In genomic region chr19:44741841-44742352, GRCh38 we compare ENCODE assay signal across 8 cellular contexts. TPM values are rescaled to one million over a fixed set of nuclear protein-coding genes. Genes with fewer than 3 reads are reported as not detected.
A peak's percentile ranks its signal among the peaks of the same experiment; 100 is the strongest.
DNase-seq lines count a peak whose midpoint lies in the region; ATAC-seq and TF ChIP-seq lines count a peak whose summit lies in the region.

No MANE protein-coding gene starts in this region.

- peaks cover 12% of the 10 kb centered on the region for H3K36me3 Mint-ChIP-seq in stimulated activated effector memory CD8-positive, alpha-beta T cell treated with anti-CD3 and anti-CD28 coated beads, Interleukin-12 subunit alpha, Interleukin-12 subunit beta, amount 100 ng/mL, for 72 hours

- no peak overlapping the region for H3K4me3 ChIP-seq in AG04450 (ENCODE audit: low read depth, low read length)

- H3K27me3 ChIP-seq in AG04450 (ENCODE audit: control insufficient read depth, insufficient read depth, low read length): no peaks in the 10 kb centered on the region
- H3K27me3 ChIP-seq in layer of hippocampus (ENCODE audit: control insufficient read depth, insufficient read depth, low read length): no peaks in the 10 kb centered on the region

- no peak overlapping the region for H3K4me3 Mint-ChIP-seq in stimulated activated effector memory CD8-positive, alpha-beta T cell treated with anti-CD3 and anti-CD28 coated beads, Interleukin-12 subunit alpha, Interleukin-12 subunit beta, amount 100 ng/mL, for 72 hours

- TF ChIP-seq CTCF in AG04450 (IDR thresholded peaks at IDR 0.05; ENCODE audit: low read depth, low read length): no peak

- POLR2A ChIA-PET in AG04450 (lab: Yijun Ruan, JAX): interaction anchor here (0.7 to 2.0 kb wide), 6 partner anchors 12 to 181 kb away, joined by 3 to 18 read pairs (median 6); no protein-coding TSS in a partner anchor

- peak overlapping the region; percentile 87 for H3K27ac ChIP-seq in AG04450 (ENCODE audit: low read depth, low read length)
- peak overlapping the region; percentile 81 for H3K27ac ChIP-seq in layer of hippocampus (ENCODE audit: low read depth, low read length)

- no peaks in the 10 kb centered on the region for H3K9me3 Mint-ChIP-seq in stimulated activated effector memory CD8-positive, alpha-beta T cell treated with anti-CD3 and anti-CD28 coated beads, Interleukin-12 subunit alpha, Interleukin-12 subunit beta, amount 100 ng/mL, for 72 hours

- peak overlapping the region; percentile 52 for H3K27ac Mint-ChIP-seq in stimulated activated effector memory CD8-positive, alpha-beta T cell treated with anti-CD3 and anti-CD28 coated beads, Interleukin-12 subunit alpha, Interleukin-12 subunit beta, amount 100 ng/mL, for 72 hours

- H3K4me1 Mint-ChIP-seq in stimulated activated effector memory CD8-positive, alpha-beta T cell treated with anti-CD3 and anti-CD28 coated beads, Interleukin-12 subunit alpha, Interleukin-12 subunit beta, amount 100 ng/mL, for 72 hours: peaks cover 52% of the 10 kb centered on the region

- peak; percentile 98 for DNase-seq in AG04450 (ENCODE audit: low read depth, low spot score)
- DNase-seq in H4 (ENCODE audit: low spot score): peak; percentile 98
- DNase-seq in OCI-M1 (lab: John Stamatoyannopoulos, UW): peak; percentile 99
- peak; percentile 40 for DNase-seq in cerebellar cortex (ENCODE audit: low spot score)
- DNase-seq in stimulated activated effector memory CD8-positive, alpha-beta T cell treated with anti-CD3 and anti-CD28 coated beads, Interleukin-12 subunit alpha, Interleukin-12 subunit beta, amount 100 ng/mL, for 72 hours (ENCODE audit: low spot score in 2 of 2): no peak

- CTCF ChIA-PET in AG04450 (lab: Charles Lee): interaction anchor here (1.8 to 7.1 kb wide), 3 partner anchors 24 to 104 kb away, joined by 6 to 33 read pairs (median 7); partner anchors contain the start of gene NECTIN2

- peak; percentile 68 for ATAC-seq in stimulated activated effector memory CD8-positive, alpha-beta T cell treated with anti-CD3 and anti-CD28 coated beads, Interleukin-12 subunit alpha, Interleukin-12 subunit beta, amount 100 ng/mL, for 72 hours
- ATAC-seq in GM18517 (IDR thresholded peaks at IDR 0.05; ENCODE audit: unreplicated experiment) (no peak), GM21786 (IDR thresholded peaks at IDR 0.05; ENCODE audit: unreplicated experiment) (no peak)

- no peaks in the 10 kb centered on the region for H3K9me3 ChIP-seq in AG04450 (ENCODE audit: control insufficient read depth, insufficient read depth, low read length)

RNA-seq across cellular contexts. Expression of gene BCL3, which starts 6.6 kb away (rescaled TPM):
- 5.6 and 11.0 TPM in 2 replicates for polyA plus RNA-seq in AG04450 (2011; rRNA removed)
- 10.0 and 11.3 TPM in 2 replicates for polyA minus RNA-seq in AG04450 (2011; rRNA and poly(A)+ RNA removed)
- 7.8 and 11.6 TPM in 2 replicates for total RNA-seq in H4 (2014; rRNA removed; shearing (Covaris generic))

RNA-seq across cellular contexts. Expression of gene CBLC, which starts 35.8 kb away (rescaled TPM):
- not detected in 2 replicates for polyA plus RNA-seq in AG04450 (2011; rRNA removed)
- polyA minus RNA-seq in AG04450 (2011; rRNA and poly(A)+ RNA removed): not detected in 2 replicates
- total RNA-seq in H4 (2014; rRNA removed; shearing (Covaris generic)): not detected in 2 replicates

RNA-seq across cellular contexts. Expression of gene CEACAM16, which starts 42.9 kb away (rescaled TPM):
- not detected in 2 replicates for polyA plus RNA-seq in AG04450 (2011; rRNA removed)
- polyA minus RNA-seq in AG04450 (2011; rRNA and poly(A)+ RNA removed): not detected in 2 replicates
- total RNA-seq in H4 (2014; rRNA removed; shearing (Covaris generic)): not detected in 2 replicates

Comparison
In these comparisons a context has a peak if more than half of its experiments do, and no peak if none do; other contexts are left out.
1. DNase-seq: peak in AG04450 (single experiment), H4 (single experiment), OCI-M1 (single experiment) and cerebellar cortex (single experiment); none in stimulated activated effector memory CD8-positive, alpha-beta T cell treated with anti-CD3 and anti-CD28 coated beads, Interleukin-12 subunit alpha, Interleukin-12 subunit beta, amount 100 ng/mL, for 72 hours (0 of 2).